ENCODE assay signal across 19 cellular contexts in genomic region chr1:187848321-187848720, GRCh38.
"Had no signal": no experiment of that assay in that cellular context is flagged by ENCODE, and none has a peak within 500 bp of the region (broad histone marks: within the 10 kb centered on the region; RNA-seq: fewer than 3 reads in every experiment).

No MANE protein-coding gene starts in this region.

- H3K4me1 Mint-ChIP-seq: natural killer cell; neural crest cell; stimulated activated effector memory CD8-positive, alpha-beta T cell treated with anti-CD3 and anti-CD28 coated beads, Interleukin-12 subunit alpha, Interleukin-12 subunit beta, amount 100 ng/mL, for 72 hours had no signal

- H3K27me3 Mint-ChIP-seq: effector memory CD8-positive, alpha-beta T cell; type B pancreatic cell had no signal

- ATAC-seq: effector memory CD8-positive, alpha-beta T cell; gastrocnemius medialis; heart right ventricle; left lobe of liver; natural killer cell; right cardiac atrium; stimulated activated effector memory CD8-positive, alpha-beta T cell treated with anti-CD3 and anti-CD28 coated beads, Interleukin-12 subunit alpha, Interleukin-12 subunit beta, amount 100 ng/mL, for 72 hours; stimulated activated naive CD8-positive, alpha-beta T cell treated with anti-CD3 and anti-CD28 coated beads, Interleukin-15, Interleukin-2, amounts not matched to agents 100 U/mL and 50 U/mL, for 24 hours had no signal

- H3K4me3 ChIP-seq: gastrocnemius medialis, heart right ventricle, ovary, suprapubic skin, thyroid gland had no signal

- H3K9me3 ChIP-seq: gastrocnemius medialis, ovary, suprapubic skin, thyroid gland had no signal

- FAIRE-seq: small intestine, urothelium cell line had no signal

- H3K27ac Mint-ChIP-seq: effector memory CD8-positive, alpha-beta T cell; natural killer cell; stimulated activated effector memory CD8-positive, alpha-beta T cell treated with anti-CD3 and anti-CD28 coated beads, Interleukin-12 subunit alpha, Interleukin-12 subunit beta, amount 100 ng/mL, for 72 hours; type B pancreatic cell had no signal

- H3K27me3 ChIP-seq: gastrocnemius medialis, heart right ventricle, ovary, suprapubic skin, thyroid gland had no signal

- H3K4me1 ChIP-seq: gastrocnemius medialis, heart right ventricle, suprapubic skin, thyroid gland had no signal

- H3K4me3 Mint-ChIP-seq: effector memory CD8-positive, alpha-beta T cell; natural killer cell; neural crest cell; stimulated activated effector memory CD8-positive, alpha-beta T cell treated with anti-CD3 and anti-CD28 coated beads, Interleukin-12 subunit alpha, Interleukin-12 subunit beta, amount 100 ng/mL, for 72 hours; type B pancreatic cell had no signal

- H3K36me3 ChIP-seq: gastrocnemius medialis, heart right ventricle, ovary, suprapubic skin, thyroid gland had no signal

- DNase-seq: effector memory CD8-positive, alpha-beta T cell; erythroblast; gastrocnemius medialis; heart right ventricle; islet precursor cell; natural killer cell; ovary; right cardiac atrium; small intestine; stimulated activated CD4-positive, alpha-beta T cell treated with anti-CD3 and anti-CD28 coated beads, Interleukin-2, amount 100 ng/mL, for 48 hours; stimulated activated CD8-positive, alpha-beta memory T cell treated with anti-CD3 and anti-CD28 coated beads, Interleukin-4, amount 100 ng/mL, for 48 hours; stimulated activated naive CD8-positive, alpha-beta T cell treated with anti-CD3 and anti-CD28 coated beads, Interleukin-15, Interleukin-2, amounts not matched to agents 100 U/mL and 50 U/mL, for 24 hours; thyroid gland had no signal

- H3K36me3 Mint-ChIP-seq: natural killer cell; stimulated activated effector memory CD8-positive, alpha-beta T cell treated with anti-CD3 and anti-CD28 coated beads, Interleukin-12 subunit alpha, Interleukin-12 subunit beta, amount 100 ng/mL, for 72 hours; type B pancreatic cell had no signal

- H3K27ac ChIP-seq: gastrocnemius medialis, heart right ventricle, ovary, suprapubic skin, thyroid gland had no signal
